ENCODE assay signal across 16 cellular contexts in the genomic region with DNA sequence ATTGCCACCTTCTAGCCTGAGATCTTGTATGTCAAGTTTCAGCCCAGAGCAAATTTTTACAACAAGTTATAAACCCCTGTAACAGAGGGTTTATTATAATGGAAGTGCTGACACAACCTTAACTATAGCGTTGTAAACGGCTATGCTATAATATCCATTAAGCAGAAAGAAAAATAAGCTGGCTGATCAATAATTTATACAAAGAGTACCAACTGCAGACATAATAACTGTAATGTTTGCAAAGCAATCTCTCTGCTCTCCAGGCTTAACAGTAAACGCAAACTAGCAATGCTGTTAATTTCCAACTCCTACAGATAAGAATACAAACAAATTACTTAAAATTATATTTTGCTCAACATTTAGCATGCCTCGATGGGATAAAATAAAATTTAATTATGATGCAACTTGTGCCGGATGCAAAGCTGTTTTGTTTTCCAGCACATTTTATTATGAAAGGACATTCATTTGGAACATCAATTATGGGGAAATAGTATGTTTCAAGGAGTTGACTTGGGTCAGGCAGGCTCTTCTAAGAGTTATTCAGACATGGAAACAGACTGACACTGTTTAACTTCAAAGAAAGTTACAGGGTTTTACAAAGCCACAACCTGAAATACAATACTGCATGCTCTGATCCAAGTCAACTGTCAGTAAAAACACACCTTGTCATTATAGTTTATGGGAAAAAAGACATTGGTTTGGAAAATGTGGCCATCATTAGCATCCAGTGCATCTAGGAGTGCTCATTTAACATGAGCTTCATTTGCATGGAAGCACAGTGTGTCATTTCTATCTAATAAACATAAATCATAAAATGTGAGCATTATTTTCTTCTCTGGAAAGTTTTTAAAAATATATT. TPM values are rescaled to one million over a fixed set of nuclear protein-coding genes. Genes with fewer than 3 reads are reported as not detected.
"Had no signal": no experiment of that assay in that cellular context is flagged by ENCODE, and none has a peak within 500 bp of the region (broad histone marks: within the 10 kb centered on the region; RNA-seq: fewer than 3 reads in every experiment).

No MANE protein-coding gene starts in this region.

- FAIRE-seq: keratinocyte had no signal

- H3K4me3 ChIP-seq: adrenal gland, gastrocnemius medialis, psoas muscle, right lobe of liver, spleen, tibial artery had no signal

- H3K4me1 ChIP-seq: gastrocnemius medialis, psoas muscle, tibial artery had no signal

- H3K27ac ChIP-seq: adrenal gland, gastrocnemius medialis, psoas muscle, right lobe of liver, spleen, tibial artery had no signal

- DNase-seq: activated naive CD4-positive, alpha-beta T cell treated with anti-CD3 and anti-CD28 coated beads, Interleukin-2, amount 50 U/mL, for 16 hours; adrenal gland; central memory CD4-positive, alpha-beta T cell; cortex of kidney; effector CD8-positive, alpha-beta T cell; gastrocnemius medialis; left ventricle myocardium superior; mesendoderm; psoas muscle; right lobe of liver; spleen; stimulated activated CD4-positive, alpha-beta T cell treated with anti-CD3 and anti-CD28 coated beads, Interleukin-1b, Interleukin-23, amount 100 ng/mL, for 48 hours; tibial artery had no signal

- H3K9me3 ChIP-seq: adrenal gland, gastrocnemius medialis, psoas muscle, right lobe of liver, spleen, tibial artery had no signal

- H3K36me3 ChIP-seq: adrenal gland, gastrocnemius medialis, right lobe of liver, spleen, tibial artery had no signal

- H3K27me3 ChIP-seq: adrenal gland, spleen had no signal

- ATAC-seq: gastrocnemius medialis; left ventricle myocardium superior; psoas muscle; right lobe of liver; stimulated activated memory B cell treated with anti-CD40 and anti-IgM and Interleukin-4, amounts not matched to agents 10 μg/mL and 1 μg/mL and 100 μg/mL, for 72 hours had no signal

RNA-seq across cellular contexts. Expression of gene DACH1, which starts 6.6 kb away (rescaled TPM):
- total RNA-seq: osteoblast had no signal
- polyA plus RNA-seq: keratinocyte had no signal
